ENCODE assay signal across 14 cellular contexts in the genomic region with DNA sequence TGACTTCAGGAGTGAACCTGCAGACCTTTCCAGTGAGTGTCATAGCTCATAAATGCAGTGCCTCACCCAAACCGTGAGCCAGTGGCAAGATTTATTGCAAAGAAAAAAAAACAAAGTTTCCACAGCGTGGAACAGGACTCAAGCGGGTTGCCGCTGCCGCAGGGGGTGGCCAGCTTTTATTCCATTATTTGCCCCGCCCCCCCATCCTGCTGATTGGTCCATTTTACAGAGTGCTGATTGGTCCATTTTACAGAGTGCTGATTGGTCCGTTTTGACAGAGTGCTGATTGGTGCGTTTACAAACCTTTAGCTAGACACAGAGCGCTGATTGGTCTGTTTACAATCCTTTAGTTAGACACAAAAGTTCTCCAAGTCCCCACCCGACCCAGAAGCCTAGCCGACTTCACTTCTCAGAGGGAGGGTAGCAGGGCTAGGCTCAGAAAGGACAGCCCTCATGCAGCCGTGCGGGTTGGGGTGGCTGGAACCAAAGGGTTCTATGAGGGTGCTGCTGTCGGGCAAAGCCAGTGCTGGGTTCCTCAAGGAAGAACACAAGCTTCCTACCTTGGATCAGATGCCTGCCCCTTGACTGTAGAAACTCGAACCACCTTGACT. TPM values are rescaled to one million over a fixed set of nuclear protein-coding genes. Genes with fewer than 3 reads are reported as not detected.
DNase-seq lines count a peak whose midpoint lies in the region; ATAC-seq and TF ChIP-seq lines count a peak whose summit lies in the region.
"Had no signal": no experiment of that assay in that cellular context is flagged by ENCODE, and none has a peak within 500 bp of the region (broad histone marks: within the 10 kb centered on the region; RNA-seq: fewer than 3 reads in every experiment).

No MANE protein-coding gene starts in this region.

- ATAC-seq in natural killer cell treated with Interleukin-12 subunit alpha and Interleukin-12 subunit beta and Interleukin-15 and Interleukin-18, amount 100 ng/mL, for 72 hours: no peak
- ATAC-seq: upper lobe of right lung had no signal

- H3K27me3 Mint-ChIP-seq in natural killer cell treated with Interleukin-12 subunit alpha and Interleukin-12 subunit beta and Interleukin-15 and Interleukin-18, amount 100 ng/mL, for 72 hours: peaks cover 16 to 36% of the 10 kb centered on the region in 2 donors

- H3K4me3 ChIP-seq in testis: peak overlapping the region; percentile 6 to 34
- H3K4me3 ChIP-seq: GM23248, upper lobe of right lung had no signal

- H3K4me3 Mint-ChIP-seq in natural killer cell treated with Interleukin-12 subunit alpha and Interleukin-12 subunit beta and Interleukin-15 and Interleukin-18, amount 100 ng/mL, for 72 hours: peak overlapping the region; percentile 66

- no peaks in the 10 kb centered on the region for H3K9me3 Mint-ChIP-seq in natural killer cell treated with Interleukin-12 subunit alpha and Interleukin-12 subunit beta and Interleukin-15 and Interleukin-18, amount 100 ng/mL, for 72 hours

- WGBS in testis, 2 donors: 53 to 64% methylated on average over 10 to 15 of the region's 15 CpGs

- H3K9me3 ChIP-seq in testis: no peaks in the 10 kb centered on the region
- H3K9me3 ChIP-seq: upper lobe of right lung had no signal

- intact Hi-C loops in testis (cut with DNase I; ENCODE audit: low total_unique reads): loop anchor here (10.0 kb wide), 1 partner anchor 166 kb away; no protein-coding TSS in a partner anchor

- H3K4me1 Mint-ChIP-seq in natural killer cell treated with Interleukin-12 subunit alpha and Interleukin-12 subunit beta and Interleukin-15 and Interleukin-18, amount 100 ng/mL, for 72 hours (ENCODE audit: low read depth in 2 of 2): peaks cover 3 to 9% of the 10 kb centered on the region in 2 donors

- no peak for TF ChIP-seq CTCF in testis (IDR thresholded peaks at IDR 0.05)

- TF ChIP-seq POLR2A in testis (IDR thresholded peaks at IDR 0.05): no peak

- no peak overlapping the region for H3K27ac ChIP-seq in testis
- H3K27ac ChIP-seq: GM23248, upper lobe of right lung had no signal

- no peaks in the 10 kb centered on the region for H3K4me1 ChIP-seq in testis
- H3K4me1 ChIP-seq: upper lobe of right lung had no signal

- no peaks in the 10 kb centered on the region for H3K36me3 ChIP-seq in testis (ENCODE audit: low read depth, missing control alignments)
- H3K36me3 ChIP-seq: upper lobe of right lung had no signal

- no peaks in the 10 kb centered on the region for H3K27me3 ChIP-seq in testis
- H3K27me3 ChIP-seq: upper lobe of right lung had no signal

- DNase-seq in activated gamma-delta T cell treated with Interleukin-2 at 50 U/mL for 16 hours (peak; percentile 33), activated gamma-delta T cell (lab: John Stamatoyannopoulos, UW) (no peak), testis (peak; percentile 84), NCI-H748 treated with DMSO at 0.1 percent for 48 hours (lab: John Stamatoyannopoulos, UW) (no peak), DMS153 treated with DMSO at 0.1 percent for 48 hours (lab: John Stamatoyannopoulos, UW; ENCODE audit: unreplicated experiment) (no peak), SW480 (ENCODE audit: low spot score) (no peak)
- DNase-seq in activated T-cell treated with anti-CD3 and anti-CD28 coated beads, Interleukin-2, amount 50 U/mL, for 48 hours: peak; percentile 69 to 73
- DNase-seq in natural killer cell treated with Interleukin-12 subunit alpha and Interleukin-12 subunit beta and Interleukin-15 and Interleukin-18, amount 100 ng/mL, for 72 hours (ENCODE audit: low spot score): no peak
- DNase-seq: DMS79 treated with DMSO at 0.1 percent for 48 hours; effector CD4-positive, alpha-beta T cell; GM23248; NCI-H2171; retina; upper lobe of right lung had no signal

- H3K36me3 Mint-ChIP-seq in natural killer cell treated with Interleukin-12 subunit alpha and Interleukin-12 subunit beta and Interleukin-15 and Interleukin-18, amount 100 ng/mL, for 72 hours: no peaks in the 10 kb centered on the region

- H3K27ac Mint-ChIP-seq in natural killer cell treated with Interleukin-12 subunit alpha and Interleukin-12 subunit beta and Interleukin-15 and Interleukin-18, amount 100 ng/mL, for 72 hours: no peak overlapping the region

RNA-seq across cellular contexts. Expression of gene RNF130, which starts 9.2 kb away (rescaled TPM):
- 10 to 100 TPM; 12.4 to 17.0 TPM for total RNA-seq in natural killer cell treated with Interleukin-12 subunit alpha and Interleukin-12 subunit beta and Interleukin-15 and Interleukin-18, amount 100 ng/mL, for 72 hours
- 10 to 100 TPM; 56.5 to 65.0 TPM for total RNA-seq in testis
- 44.3 TPM for polyA plus RNA-seq in testis (ENCODE audit: insufficient read depth, low read depth, low replicate concordance)

Comparison
In these comparisons a context has a peak if more than half of its experiments do, and no peak if none do; other contexts are left out.
1. DNase-seq: peak in activated gamma-delta T cell treated with Interleukin-2 at 50 U/mL for 16 hours (single experiment), activated T-cell treated with anti-CD3 and anti-CD28 coated beads, Interleukin-2, amount 50 U/mL, for 48 hours (2 of 2) and testis (single experiment); none in activated gamma-delta T cell (single experiment), natural killer cell treated with Interleukin-12 subunit alpha and Interleukin-12 subunit beta and Interleukin-15 and Interleukin-18, amount 100 ng/mL, for 72 hours (single experiment), NCI-H748 treated with DMSO at 0.1 percent for 48 hours (single experiment), DMS153 treated with DMSO at 0.1 percent for 48 hours (single experiment) and SW480 (single experiment).